In genomic region chr6:108068618-108069017, GRCh38 we compare ENCODE assay signal across 1 cellular context.
A peak's percentile ranks its signal among the peaks of the same experiment; 100 is the strongest.
TF ChIP-seq lines count a peak whose summit lies in the region.

No MANE protein-coding gene starts in this region.

TF ChIP-seq in HEK293, 187 proteins besides CTCF, POLR2A, EP300 and RAD21 (continued from another document):
- no peak for TF ChIP-seq REST (tag by site-specific recombination; IDR thresholded peaks at IDR 0.05)
- no peak for TF ChIP-seq ZSCAN5A (tag by site-specific recombination; IDR thresholded peaks at IDR 0.05)
- no peak for TF ChIP-seq ZNF248 (tag by site-specific recombination; IDR thresholded peaks at IDR 0.05)
- no peak for TF ChIP-seq ZNF549 (tag by site-specific recombination; IDR thresholded peaks at IDR 0.05)
- no peak for TF ChIP-seq MYNN (tag by site-specific recombination; IDR thresholded peaks at IDR 0.05; ENCODE audit: borderline replicate concordance)
- no peak for TF ChIP-seq GLIS2 (tag by site-specific recombination; IDR thresholded peaks at IDR 0.05)
- no peak for TF ChIP-seq BCL11A (tag by site-specific recombination; IDR thresholded peaks at IDR 0.05; ENCODE audit: low read depth)
- TF ChIP-seq HOXC10 (CRISPR knock-in tag; IDR thresholded peaks at IDR 0.05) = no peak
- TF ChIP-seq ZNF560 (tag by site-specific recombination; IDR thresholded peaks at IDR 0.05; ENCODE audit: borderline replicate concordance) = no peak
- TF ChIP-seq ZNF580 (tag by site-specific recombination; IDR thresholded peaks at IDR 0.05) = no peak
- no peak for TF ChIP-seq ZNF16 (tag by site-specific recombination; IDR thresholded peaks at IDR 0.05; ENCODE audit: low read depth)
- no peak for TF ChIP-seq ZNF510 (tag by site-specific recombination; IDR thresholded peaks at IDR 0.05; ENCODE audit: insufficient replicate concordance)
- TF ChIP-seq ZNF621 (tag by site-specific recombination; IDR thresholded peaks at IDR 0.05) = no peak
- no peak for TF ChIP-seq ZNF670 (tag by site-specific recombination; IDR thresholded peaks at IDR 0.05; ENCODE audit: low read depth)
- no peak for TF ChIP-seq ZNF837 (tag by site-specific recombination; IDR thresholded peaks at IDR 0.05)
- TF ChIP-seq ZNF366 (tag by site-specific recombination; conservative IDR thresholded peaks at IDR 0.05) = no peak
- TF ChIP-seq ZNF148 (tag by site-specific recombination; IDR thresholded peaks at IDR 0.05; ENCODE audit: borderline replicate concordance) = no peak
- no peak for TF ChIP-seq ZNF426 (tag by site-specific recombination; IDR thresholded peaks at IDR 0.05)
- no peak for TF ChIP-seq KLF10 (tag by site-specific recombination; IDR thresholded peaks at IDR 0.05)
- TF ChIP-seq SP2 (tag by site-specific recombination; IDR thresholded peaks at IDR 0.05) = no peak
- TF ChIP-seq ZNF629 (tag by site-specific recombination; IDR thresholded peaks at IDR 0.05) = peak; percentile 48; the same call in 1 of the 2 replicates
- no peak for TF ChIP-seq ZNF76 (tag by site-specific recombination; IDR thresholded peaks at IDR 0.05; ENCODE audit: borderline replicate concordance, low read depth)
- TF ChIP-seq ZNF391 (tag by site-specific recombination; IDR thresholded peaks at IDR 0.05; ENCODE audit: borderline replicate concordance, low read depth) = no peak
- no peak for TF ChIP-seq ZNF707 (tag by site-specific recombination; IDR thresholded peaks at IDR 0.05)
- TF ChIP-seq ZNF140 (tag by site-specific recombination; IDR thresholded peaks at IDR 0.05) = no peak
- no peak for TF ChIP-seq ZNF157 (tag by site-specific recombination; IDR thresholded peaks at IDR 0.05)
- no peak for TF ChIP-seq ZNF133 (tag by site-specific recombination; IDR thresholded peaks at IDR 0.05)
- TF ChIP-seq ZNF211 (tag by site-specific recombination; IDR thresholded peaks at IDR 0.05; ENCODE audit: low read depth) = no peak
- TF ChIP-seq ZNF223 (tag by site-specific recombination; IDR thresholded peaks at IDR 0.05) = no peak
- peak; percentile 74 for TF ChIP-seq ATF2 (tag by site-specific recombination; IDR thresholded peaks at IDR 0.05; ENCODE audit: low read depth)
- 0 out of 2 replicates have a peak, but pooled peaks have one; percentile 28 for TF ChIP-seq ZBTB20 (tag by site-specific recombination; IDR thresholded peaks at IDR 0.05)
